In genomic region chr4:81685105-81685504, GRCh38 we compare ENCODE assay signal across 18 cellular contexts.
DNase-seq lines count a peak whose midpoint lies in the region; ATAC-seq, FAIRE-seq and TF ChIP-seq lines count a peak whose summit lies in the region.
"Had no signal": no experiment of that assay in that cellular context is flagged by ENCODE, and none has a peak within 500 bp of the region (broad histone marks: within the 10 kb centered on the region; RNA-seq: fewer than 3 reads in every experiment).

No MANE protein-coding gene starts in this region.

- H2AFZ ChIP-seq in astrocyte (ENCODE audit: low read depth, low read length): no peak overlapping the region
- H2AFZ ChIP-seq: GM23248 had no signal

- ATAC-seq in heart right ventricle: peak in 5 of 8 donors; percentile 28 to 72 (median 46)
- ATAC-seq in Right ventricle myocardium inferior: no peak
- ATAC-seq in sciatic nerve: peak; percentile 50
- ATAC-seq: A549, HepG2 had no signal

- peak overlapping the region in 2 of 10 donors; percentile 23 to 42 for H3K27ac ChIP-seq in heart right ventricle
- H3K27ac ChIP-seq in astrocyte (ENCODE audit: low read depth, low read length): no peak overlapping the region
- H3K27ac ChIP-seq: 22Rv1, A549, GM23248 had no signal

- no peak for DNase-seq in heart right ventricle
- no peak for DNase-seq in Right ventricle myocardium inferior (ENCODE audit: missing footprints)
- peak; percentile 2 for DNase-seq in astrocyte (ENCODE audit: low read depth)
- DNase-seq in choroid plexus epithelial cell (ENCODE audit: low read depth): peak; percentile 15
- DNase-seq in sciatic nerve (ENCODE audit: low spot score): no peak
- no peak for DNase-seq in BE2C
- no peak for DNase-seq in NCI-H1417 treated with DMSO at 0.1 percent for 48 hours (lab: John Stamatoyannopoulos, UW)
- DNase-seq: CD4-positive, CD25-positive, alpha-beta regulatory T cell; CD8-positive, alpha-beta memory T cell; GM23248 had no signal

- intact Hi-C loops in heart right ventricle (cut with DNase I) (loop anchor here in 1 of 10 donors (10.0 kb wide), 1 partner anchor 220 kb away; no protein-coding TSS in a partner anchor), Right ventricle myocardium inferior (cut with DNase I) (loop anchor here (10.0 kb wide), 1 partner anchor 210 kb away; the partner anchor contains the start of gene RASGEF1B), sciatic nerve (cut with DNase I) (no loop called here)

- no peaks in the 10 kb centered on the region for H4K20me1 ChIP-seq in astrocyte (ENCODE audit: insufficient read depth, low read length)

- FAIRE-seq in astrocyte (lab: Jason Lieb, UNC): no peak
- FAIRE-seq: A549, D721Med, G401.6, GM12891, HepG2 had no signal

- peaks cover 0 to 2% (median 0%) of the 10 kb centered on the region in 7 donors for H3K27me3 ChIP-seq in heart right ventricle
- H3K27me3 ChIP-seq in astrocyte (ENCODE audit: insufficient read depth, low read length): no peaks in the 10 kb centered on the region
- no peaks in the 10 kb centered on the region; the same call in 1 of the 2 replicates for H3K27me3 ChIP-seq in BE2C

- no peak for TF ChIP-seq CTCF in heart right ventricle (IDR thresholded peaks at IDR 0.05)
- TF ChIP-seq CTCF in astrocyte (IDR thresholded peaks at IDR 0.05; ENCODE audit: insufficient read depth, low read depth, low read length): no peak
- no peak for TF ChIP-seq CTCF in choroid plexus epithelial cell (conservative IDR thresholded peaks at IDR 0.05; ENCODE audit: low read depth, low read length)
- TF ChIP-seq CTCF in BE2C (IDR thresholded peaks at IDR 0.05; ENCODE audit: low read depth, low read length): no peak

- H3K9me3 Mint-ChIP-seq in astrocyte (ENCODE audit: unreplicated experiment): no peaks in the 10 kb centered on the region
- H3K9me3 Mint-ChIP-seq: CD8-positive, alpha-beta memory T cell had no signal

- H3K4me3 ChIP-seq in heart right ventricle (no peak overlapping the region), astrocyte (ENCODE audit: insufficient read depth, low read depth, low read length) (no peak overlapping the region), choroid plexus epithelial cell (ENCODE audit: low read depth, low read length) (no peak overlapping the region), BE2C (ENCODE audit: low read depth, low read length) (no peak overlapping the region)
- H3K4me3 ChIP-seq: A549, GM23248, HAP-1 had no signal

- no peaks in the 10 kb centered on the region for H3K79me2 ChIP-seq in astrocyte (ENCODE audit: insufficient read depth, low read length)

- H3K36me3 ChIP-seq in heart right ventricle (no peaks in the 10 kb centered on the region), astrocyte (ENCODE audit: insufficient read depth, low read length) (no peaks in the 10 kb centered on the region), BE2C (no peaks in the 10 kb centered on the region)
- H3K36me3 ChIP-seq: HAP-1 had no signal

- H3K4me1 Mint-ChIP-seq in astrocyte (ENCODE audit: low read depth, unreplicated experiment): no peaks in the 10 kb centered on the region
- H3K4me1 Mint-ChIP-seq: CD4-positive, CD25-positive, alpha-beta regulatory T cell; CD8-positive, alpha-beta memory T cell had no signal

- H3K4me1 ChIP-seq in heart right ventricle (peaks cover 0 to 11% (median 0%) of the 10 kb centered on the region in 9 donors), astrocyte (ENCODE audit: insufficient read depth, low read length) (no peaks in the 10 kb centered on the region), BE2C (no peaks in the 10 kb centered on the region)
- H3K4me1 ChIP-seq: A549 had no signal

- peaks cover 6% of the 10 kb centered on the region for H3K27me3 Mint-ChIP-seq in astrocyte (ENCODE audit: low read depth, unreplicated experiment)
- H3K27me3 Mint-ChIP-seq: B cell had no signal

- H3K9me3 ChIP-seq in heart right ventricle: no peaks in the 10 kb centered on the region
- H3K9me3 ChIP-seq in astrocyte (ENCODE audit: insufficient read depth, low read depth, low read length): no peaks in the 10 kb centered on the region
- no peaks in the 10 kb centered on the region for H3K9me3 ChIP-seq in BE2C
- H3K9me3 ChIP-seq: A549, HAP-1 had no signal

- no peak overlapping the region for H3K4me2 ChIP-seq in astrocyte (ENCODE audit: low read length)
- H3K4me2 ChIP-seq: A549 had no signal

- H3K4me3 Mint-ChIP-seq in astrocyte (ENCODE audit: unreplicated experiment): no peak overlapping the region
- H3K4me3 Mint-ChIP-seq: B cell; CD4-positive, CD25-positive, alpha-beta regulatory T cell; CD8-positive, alpha-beta memory T cell had no signal

- H3K27ac Mint-ChIP-seq in astrocyte (ENCODE audit: unreplicated experiment): no peak overlapping the region
- H3K27ac Mint-ChIP-seq: B cell; CD4-positive, CD25-positive, alpha-beta regulatory T cell had no signal

- H3K9ac ChIP-seq in astrocyte (ENCODE audit: low read length): no peak overlapping the region
- H3K9ac ChIP-seq: GM23248 had no signal

- H3K36me3 Mint-ChIP-seq in astrocyte (ENCODE audit: low read depth, unreplicated experiment): no peaks in the 10 kb centered on the region
- H3K36me3 Mint-ChIP-seq: CD4-positive, CD25-positive, alpha-beta regulatory T cell; CD8-positive, alpha-beta memory T cell had no signal

- 66 to 79% methylated on average over 2 of the region's 2 CpGs for WGBS in heart right ventricle, 2 donors

Comparison
In these comparisons a context has a peak if more than half of its experiments do, and no peak if none do; other contexts are left out.
1. DNase-seq: peak in astrocyte (single experiment) and choroid plexus epithelial cell (single experiment); none in heart right ventricle (0 of 2), Right ventricle myocardium inferior (single experiment), sciatic nerve (single experiment), BE2C (single experiment) and NCI-H1417 treated with DMSO at 0.1 percent for 48 hours (single experiment).